ENCODE assay signal across 16 cellular contexts in the genomic region with DNA sequence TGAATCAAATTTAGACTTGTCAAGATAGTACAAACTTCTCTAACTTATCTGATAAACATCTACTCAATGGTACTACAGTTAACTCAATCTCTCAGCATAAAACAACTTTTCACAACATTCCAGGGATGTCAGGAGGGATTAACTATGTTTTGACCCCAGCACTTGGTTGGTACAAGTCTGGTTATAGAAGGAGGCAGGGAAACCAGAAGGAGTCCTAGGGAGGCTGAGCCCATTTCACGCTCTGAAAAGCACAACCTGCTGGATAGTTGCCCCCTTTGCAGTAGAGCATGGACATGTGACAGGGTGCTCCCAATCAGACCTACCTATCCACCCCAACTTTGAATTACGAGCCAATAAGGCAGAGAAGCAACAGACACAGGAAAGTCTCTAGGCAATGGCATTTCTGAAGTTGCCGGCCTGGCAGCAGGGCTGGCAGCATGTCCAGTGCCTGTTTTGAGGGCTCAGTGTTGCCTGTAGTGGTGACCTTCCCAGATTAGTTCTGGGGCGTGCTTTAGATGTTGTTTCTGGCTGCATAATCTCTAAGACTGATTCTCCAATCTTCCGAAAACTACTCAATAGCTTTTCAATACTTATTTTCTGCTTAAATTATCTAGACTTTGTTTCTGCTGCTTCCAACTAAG. TPM values are rescaled to one million over a fixed set of nuclear protein-coding genes. Genes with fewer than 3 reads are reported as not detected.
DNase-seq lines count a peak whose midpoint lies in the region; ATAC-seq, FAIRE-seq and TF ChIP-seq lines count a peak whose summit lies in the region.
"Had no signal": no experiment of that assay in that cellular context is flagged by ENCODE, and none has a peak within 500 bp of the region (broad histone marks: within the 10 kb centered on the region; RNA-seq: fewer than 3 reads in every experiment).

No MANE protein-coding gene starts in this region.

- no peaks in the 10 kb centered on the region for H3K27me3 ChIP-seq in lower lobe of right lung (ENCODE audit: low read depth)

- no peak for TF ChIP-seq POLR2A in A549 (IDR thresholded peaks at IDR 0.05; ENCODE audit: low read length)

- H3K4me2 ChIP-seq in A549: peak overlapping the region; percentile 60

- peak; percentile 70 for FAIRE-seq in A549 (lab: Jason Lieb, UNC)
- FAIRE-seq: A204.1, colon had no signal

- WGBS in A549 (ENCODE audit: missing lambda C conversion rate): 80% methylated on average over 5 of the region's 5 CpGs

- POLR2A ChIA-PET in A549 (lab: Yijun Ruan, JAX): no interaction called here

- TF ChIP-seq CTCF in A549 (IDR thresholded peaks at IDR 0.05): no peak
- no peak for TF ChIP-seq CTCF in lower lobe of right lung (IDR thresholded peaks at IDR 0.05)

- intact Hi-C loops in lower lobe of right lung (cut with DNase I): no loop called here

- no peaks in the 10 kb centered on the region for H3K36me3 ChIP-seq in lower lobe of right lung

- CTCF ChIA-PET in A549 (lab: Yijun Ruan, JAX): interaction anchor here (0.9 to 1.6 kb wide), 2 partner anchors 12 to 272 kb away, joined by 3 to 7 read pairs; no protein-coding TSS in a partner anchor

- TF ChIP-seq RAD21 in A549 (conservative IDR thresholded peaks at IDR 0.05 in 1 of 2, IDR thresholded peaks at IDR 0.05 in 1 of 2): no peak

- DNase-seq in A549 (ENCODE audit: low read depth in 1 of 2, low spot score in 1 of 2): peak in 1 of 2 experiments; percentile 23
- peak; percentile 57 for DNase-seq in HK-2 (ENCODE audit: unreplicated experiment)
- peak; percentile 85 for DNase-seq in astrocyte of the hippocampus (ENCODE audit: low read depth, low spot score)
- DNase-seq in lower lobe of right lung: no peak
- no peak for DNase-seq in NCI-H1694 treated with DMSO at 0.1 percent for 48 hours (lab: John Stamatoyannopoulos, UW)
- DNase-seq in NCI-H146 treated with DMSO at 0.1 percent for 48 hours (lab: John Stamatoyannopoulos, UW; ENCODE audit: unreplicated experiment): no peak
- DNase-seq: activated gamma-delta T cell, H7, mucosa of descending colon, NCI-H446 had no signal

- H3K4me1 ChIP-seq in A549 (peaks cover 18% of the 10 kb centered on the region), lower lobe of right lung (peaks cover 5% of the 10 kb centered on the region)

- peak in 1 of 2 experiments; percentile 71; a peak in 3 of 6 replicates for ATAC-seq in A549
- no peak for ATAC-seq in lower lobe of right lung
- ATAC-seq in GM21381 (IDR thresholded peaks at IDR 0.05; ENCODE audit: unreplicated experiment): no peak
- no peak for ATAC-seq in HG03097 (IDR thresholded peaks at IDR 0.05; ENCODE audit: low FRiP score, unreplicated experiment)
- ATAC-seq: mucosa of descending colon had no signal

- no peak overlapping the region for H3K4me3 ChIP-seq in A549
- no peak overlapping the region for H3K4me3 ChIP-seq in lower lobe of right lung
- H3K4me3 ChIP-seq: mucosa of descending colon had no signal

- TF ChIP-seq EP300 in A549 (IDR thresholded peaks at IDR 0.05): no peak

- H3K9me3 ChIP-seq in A549: no peaks in the 10 kb centered on the region
- no peaks in the 10 kb centered on the region for H3K9me3 ChIP-seq in lower lobe of right lung
- H3K9me3 ChIP-seq: mucosa of descending colon had no signal

- peak overlapping the region; percentile 56 to 80 for H3K27ac ChIP-seq in A549
- H3K27ac ChIP-seq in lower lobe of right lung: peak overlapping the region; percentile 4

TF ChIP-seq in A549, 52 proteins besides CTCF, POLR2A, EP300 and RAD21:
- TF ChIP-seq GATA3 (IDR thresholded peaks at IDR 0.05; ENCODE audit: borderline replicate concordance): peak; percentile 55; the same call in 1 of the 2 replicates
- TF ChIP-seq, protein P1, sequence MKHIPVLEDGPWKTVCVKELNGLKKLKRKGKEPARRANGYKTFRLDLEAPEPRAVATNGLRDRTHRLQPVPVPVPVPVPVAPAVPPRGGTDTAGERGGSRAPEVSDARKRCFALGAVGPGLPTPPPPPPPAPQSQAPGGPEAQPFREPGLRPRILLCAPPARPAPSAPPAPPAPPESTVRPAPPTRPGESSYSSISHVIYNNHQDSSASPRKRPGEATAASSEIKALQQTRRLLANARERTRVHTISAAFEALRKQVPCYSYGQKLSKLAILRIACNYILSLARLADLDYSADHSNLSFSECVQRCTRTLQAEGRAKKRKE (CRISPR knock-in tag; IDR thresholded peaks at IDR 0.05; ENCODE audit: low read depth): no peak
TF ChIP-seq in A549: peak in this region for 1.

RNA-seq across cellular contexts. Expression of a gene that starts 8.2 kb away (rescaled TPM):
- polyA plus RNA-seq in A549 (2011; rRNA removed): 0.08 TPM in 1 of 2 replicates, not detected in the other
- polyA plus RNA-seq in A549 (2012; cell fraction: cytosol; rRNA removed): not detected in 2 replicates
- polyA plus RNA-seq in A549 (2012; cell fraction: nucleus; rRNA removed): 0.05 TPM in 1 of 2 replicates, not detected in the other
- not detected in 3 replicates for polyA plus RNA-seq in A549 (2017; fragmentation: RNase III; extraction: RNeasy Plus Mini Kit Qiagen cat#74134 plus additional on column Dnase treatment)
- polyA minus RNA-seq in A549 (2011; rRNA and poly(A)+ RNA removed): not detected in 2 replicates
- 3.1 TPM for total RNA-seq in lower lobe of right lung
- total RNA-seq: glomerular endothelial cell, H7, mucosa of descending colon, skeletal muscle tissue had no signal

RNA-seq across cellular contexts. Expression of a gene that starts 28.8 kb away (rescaled TPM):
- 100 and 102 TPM in 2 replicates for polyA plus RNA-seq in A549 (2011; rRNA removed)
- polyA plus RNA-seq in A549 (2012; cell fraction: cytosol; rRNA removed): 17.0 and 18.0 TPM in 2 replicates
- 10.5 and 11.5 TPM in 2 replicates for polyA plus RNA-seq in A549 (2012; cell fraction: nucleus; rRNA removed)
- polyA plus RNA-seq in A549 (2017; fragmentation: RNase III; extraction: RNeasy Plus Mini Kit Qiagen cat#74134 plus additional on column Dnase treatment): 39.0 to 46.2 TPM (median 44.5 TPM) in 3 replicates
- polyA minus RNA-seq in A549 (2011; rRNA and poly(A)+ RNA removed): 96.6 and 97.9 TPM in 2 replicates
- total RNA-seq in lower lobe of right lung: 138 TPM

RNA-seq across cellular contexts. Expression of a gene that starts 31.9 kb away (rescaled TPM):
- 71.5 and 76.1 TPM in 2 replicates for polyA plus RNA-seq in A549 (2011; rRNA removed)
- 35.1 and 35.6 TPM in 2 replicates for polyA plus RNA-seq in A549 (2012; cell fraction: cytosol; rRNA removed)
- 7.8 TPM in 2 replicates for polyA plus RNA-seq in A549 (2012; cell fraction: nucleus; rRNA removed)
- 20.5 to 23.0 TPM (median 22.9 TPM) in 3 replicates for polyA plus RNA-seq in A549 (2017; fragmentation: RNase III; extraction: RNeasy Plus Mini Kit Qiagen cat#74134 plus additional on column Dnase treatment)
- polyA minus RNA-seq in A549 (2011; rRNA and poly(A)+ RNA removed): 12.8 and 12.9 TPM in 2 replicates
- 44.9 TPM for total RNA-seq in lower lobe of right lung

Comparison
In these comparisons a context has a peak if more than half of its experiments do, and no peak if none do; other contexts are left out.
1. DNase-seq: peak in HK-2 (single experiment) and astrocyte of the hippocampus (single experiment); none in lower lobe of right lung (single experiment), NCI-H1694 treated with DMSO at 0.1 percent for 48 hours (single experiment) and NCI-H146 treated with DMSO at 0.1 percent for 48 hours (single experiment).